In genomic region chr13:26221399-26221720, GRCh38 we compare ENCODE assay signal across 8 cellular contexts. TPM values are rescaled to one million over a fixed set of nuclear protein-coding genes. Genes with fewer than 3 reads are reported as not detected.
DNase-seq lines count a peak whose midpoint lies in the region; ATAC-seq and TF ChIP-seq lines count a peak whose summit lies in the region.

No MANE protein-coding gene starts in this region.

- H3K27ac ChIP-seq in left lung: peak overlapping the region; percentile 97 to 98
- peak overlapping the region; percentile 93 to 100 (median 98) for H3K27ac ChIP-seq in transverse colon

- TF ChIP-seq POLR2A in transverse colon (IDR thresholded peaks at IDR 0.05): no peak

- H3K27ac Mint-ChIP-seq in activated T-cell treated with anti-CD3 and anti-CD28 coated beads, Interleukin-2, amount 50 U/mL, for 24 hours: peak overlapping the region; percentile 99

- peaks cover 45% of the 10 kb centered on the region for H3K4me1 Mint-ChIP-seq in activated T-cell treated with anti-CD3 and anti-CD28 coated beads, Interleukin-2, amount 50 U/mL, for 24 hours (ENCODE audit: low read depth)

- in situ Hi-C loops in astrocyte of the spinal cord (cut with HindIII; ENCODE audit: low sequenced_read_pairs): no loop called here
- in situ Hi-C loops in transverse colon (cut with MboI; ENCODE audit: low pct_ligation_motif_present in 1 of 4, low pct_unique_long_range_greater_than_20kb in 1 of 4, low sequenced_read_pairs in 3 of 4): no loop called here
- in situ Hi-C loops in KBM-7 (cut with MboI; ENCODE audit: low pct_unique_long_range_greater_than_20kb, low sequenced_read_pairs): no loop called here

- H3K4me1 ChIP-seq in left lung (peaks cover 9 to 36% of the 10 kb centered on the region in 2 donors), transverse colon (peaks cover 8 to 29% (median 23%) of the 10 kb centered on the region in 4 donors)

- H3K9me3 ChIP-seq in left lung: no peaks in the 10 kb centered on the region
- H3K9me3 ChIP-seq in transverse colon: no peaks in the 10 kb centered on the region

- no peak for TF ChIP-seq CTCF in astrocyte of the spinal cord (IDR thresholded peaks at IDR 0.05; ENCODE audit: low read depth, low read length)
- TF ChIP-seq CTCF in left lung (IDR thresholded peaks at IDR 0.05): no peak
- no peak for TF ChIP-seq CTCF in transverse colon (IDR thresholded peaks at IDR 0.05)

- peaks cover 53% of the 10 kb centered on the region for H3K36me3 Mint-ChIP-seq in activated T-cell treated with anti-CD3 and anti-CD28 coated beads, Interleukin-2, amount 50 U/mL, for 24 hours (ENCODE audit: low read depth)

- no peaks in the 10 kb centered on the region for H3K9me3 Mint-ChIP-seq in activated T-cell treated with anti-CD3 and anti-CD28 coated beads, Interleukin-2, amount 50 U/mL, for 24 hours

- H3K27me3 Mint-ChIP-seq in activated T-cell treated with anti-CD3 and anti-CD28 coated beads, Interleukin-2, amount 50 U/mL, for 24 hours: no peaks in the 10 kb centered on the region

- WGBS in transverse colon (ENCODE audit: low coverage in 1 of 2), 2 donors: 0% methylated on average over 1 to 16 of the region's 16 CpGs

- peak overlapping the region; percentile 95 for H3K4me3 Mint-ChIP-seq in activated T-cell treated with anti-CD3 and anti-CD28 coated beads, Interleukin-2, amount 50 U/mL, for 24 hours

- peak; percentile 1 for ATAC-seq in HG03457 (IDR thresholded peaks at IDR 0.05; ENCODE audit: unreplicated experiment)
- ATAC-seq in left lung: peak; percentile 63

- H3K27me3 ChIP-seq in left lung (no peaks in the 10 kb centered on the region), transverse colon (no peaks in the 10 kb centered on the region)

- DNase-seq in activated T-cell treated with anti-CD3 and anti-CD28 coated beads, Interleukin-2, amount 50 U/mL, for 24 hours: no peak
- no peak for DNase-seq in activated T-cell treated with anti-CD3 and anti-CD28 coated beads, Interleukin-2, amount 50 U/mL, for 1 hour
- DNase-seq in astrocyte of the spinal cord (ENCODE audit: low read depth, low spot score) (no peak), left lung (no peak), transverse colon (no peak), KBM-7 (no peak)
- DNase-seq in central memory CD4-positive, alpha-beta T cell: no peak

- intact Hi-C loops in left lung (cut with DNase I): no loop called here
- intact Hi-C loops in transverse colon (cut with DNase I; ENCODE audit: low total_unique reads): no loop called here

- H3K36me3 ChIP-seq in left lung (peaks cover 0 to 33% of the 10 kb centered on the region in 2 donors), transverse colon (peaks cover 0 to 39% (median 12%) of the 10 kb centered on the region in 4 donors)

- no peak for TF ChIP-seq EP300 in transverse colon (IDR thresholded peaks at IDR 0.05; ENCODE audit: low read depth)

- H3K4me3 ChIP-seq in astrocyte of the spinal cord (ENCODE audit: low read depth, low read length) (peak overlapping the region; percentile 95), left lung (peak overlapping the region; percentile 86 to 88), transverse colon (peak overlapping the region; percentile 49 to 99 (median 80))

RNA-seq across cellular contexts. Expression of gene RNF6, which starts 0.8 kb away (rescaled TPM):
- total RNA-seq in left lung (10 to 100 TPM; 27.0 to 33.1 TPM), transverse colon (10 to 100 TPM; 10.1 to 26.4 (median 24.5) TPM)

RNA-seq across cellular contexts. Expression of gene CDK8, which starts 32.6 kb away (rescaled TPM):
- total RNA-seq in left lung (10 to 100 TPM; 10.1 to 12.4 TPM), transverse colon (10 to 100 TPM in 3 of 4 donors, 1 to 10 TPM in 1; 8.6 to 37.4 (median 22.3) TPM)
